Comparison of ENCODE assay signal across 8 cellular contexts in the genomic region with DNA sequence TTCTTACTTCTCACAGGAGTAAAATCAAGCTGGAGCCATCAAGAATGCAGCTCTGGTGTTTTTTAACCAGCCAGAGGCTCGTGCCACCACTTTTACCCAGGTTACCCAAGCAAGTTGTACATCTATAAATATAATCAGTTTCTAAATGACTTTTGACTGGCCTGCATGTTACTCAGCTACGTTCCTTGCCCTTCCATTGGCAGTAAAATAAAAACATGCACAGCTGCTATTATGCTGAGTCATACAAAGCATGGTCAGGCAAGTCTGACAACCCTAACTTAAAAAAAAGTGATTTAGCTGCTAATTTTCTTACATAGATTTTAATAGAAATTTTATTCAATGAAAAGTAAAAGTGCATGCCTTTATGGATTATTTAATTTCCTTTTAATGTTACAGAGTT.
DNase-seq lines count a peak whose midpoint lies in the region; ATAC-seq and TF ChIP-seq lines count a peak whose summit lies in the region.

No MANE protein-coding gene starts in this region.

- DNase-seq in RKO (ENCODE audit: low spot score) (peak; percentile 43), left kidney (ENCODE audit: low read depth, low spot score) (peak; percentile 3), left ventricle myocardium superior (no peak), omental fat pad (ENCODE audit: low spot score) (no peak), islet precursor cell (no peak), NCI-H1048 (lab: John Stamatoyannopoulos, UW) (no peak)

- TF ChIP-seq CTCF in omental fat pad (IDR thresholded peaks at IDR 0.05), result no peak

- intact Hi-C loops in left ventricle myocardium superior (cut with micrococcal nuclease), result no loop called here

- ATAC-seq in GM18517 (IDR thresholded peaks at IDR 0.05; ENCODE audit: unreplicated experiment), result peak; percentile 98
- peak; percentile 85 for ATAC-seq in HG02798 (IDR thresholded peaks at IDR 0.05; ENCODE audit: poor library complexity, unreplicated experiment)
- no peak for ATAC-seq in left ventricle myocardium superior
- ATAC-seq in omental fat pad (ENCODE audit: low FRiP score), result no peak

Comparison
In these comparisons a context has a peak if more than half of its experiments do, and no peak if none do; other contexts are left out.
1. ATAC-seq: peak in GM18517 (single experiment) and HG02798 (single experiment); none in left ventricle myocardium superior (single experiment) and omental fat pad (single experiment).
2. DNase-seq: peak in RKO (single experiment) and left kidney (single experiment); none in left ventricle myocardium superior (single experiment), omental fat pad (single experiment), islet precursor cell (single experiment) and NCI-H1048 (single experiment).